Comparison of ENCODE assay signal across 9 cellular contexts in genomic region chrX:49059209-49060191, GRCh38. TPM values are rescaled to one million over a fixed set of nuclear protein-coding genes. Genes with fewer than 3 reads are reported as not detected.
DNase-seq lines count a peak whose midpoint lies in the region; ATAC-seq, FAIRE-seq and TF ChIP-seq lines count a peak whose summit lies in the region.
"Had no signal": no experiment of that assay in that cellular context is flagged by ENCODE, and none has a peak within 500 bp of the region (broad histone marks: within the 10 kb centered on the region; RNA-seq: fewer than 3 reads in every experiment).

No MANE protein-coding gene starts in this region.

- H3K27me3 ChIP-seq in endothelial cell of umbilical vein (ENCODE audit: control insufficient read depth in 2 of 2, insufficient read depth in 2 of 2, low read length in 2 of 2) (no peaks in the 10 kb centered on the region), muscle layer of duodenum (ENCODE audit: low read depth, low read length) (no peaks in the 10 kb centered on the region)

- no peaks in the 10 kb centered on the region for H4K20me1 ChIP-seq in endothelial cell of umbilical vein (replicated peaks; ENCODE audit: control insufficient read depth, extremely low read depth, insufficient read depth, low read length)

- H3K27ac ChIP-seq in HEK293 (ENCODE audit: extremely low read depth, low read depth, low read length) = no peak overlapping the region
- H3K27ac ChIP-seq in endothelial cell of umbilical vein (ENCODE audit: insufficient read depth, low read depth, low read length) = no peak overlapping the region
- H3K27ac ChIP-seq in muscle layer of duodenum (ENCODE audit: low read length) = peak overlapping the region; percentile 51

- no peak overlapping the region for H3K4me2 ChIP-seq in endothelial cell of umbilical vein (ENCODE audit: insufficient read depth, low read length)

- BruUV-seq in endothelial cell of umbilical vein (replicated peaks; lab: Mats Ljungman, UMichigan) = no TSS peak

- no peak overlapping the region for H3K9ac ChIP-seq in endothelial cell of umbilical vein (replicated peaks; ENCODE audit: extremely low read depth, insufficient read depth, low read length)

- H3K4me3 ChIP-seq in HEK293 (ENCODE audit: low read depth, low read length) = peak overlapping the region; percentile 32
- no peak overlapping the region for H3K4me3 ChIP-seq in endothelial cell of umbilical vein (replicated peaks in 1 of 3; ENCODE audit: insufficient read depth in 1 of 3, low read depth in 1 of 3, low read length in 3 of 3)
- peak overlapping the region in 1 of 2 donors; percentile 48 for H3K4me3 ChIP-seq in muscle layer of duodenum (ENCODE audit: low read depth in 1 of 2, low read length in 2 of 2)

- dilution Hi-C loops in endothelial cell of umbilical vein (cut with MboI; ENCODE audit: extremely low pct_ligation_motif_present, low sequenced_read_pairs) = no loop called here

- H3K9me1 ChIP-seq in endothelial cell of umbilical vein (replicated peaks; ENCODE audit: control insufficient read depth, extremely low read depth, insufficient read depth, low read length) = no peaks in the 10 kb centered on the region

- POLR2A ChIA-PET in HEK293 (lab: Yijun Ruan, JAX) = interaction anchor here (0.6 to 1.3 kb wide), 2 partner anchors 24 to 88 kb away, joined by 3 to 4 read pairs; partner anchors contain the start of gene KCND1
- POLR2A ChIA-PET in endothelial cell of umbilical vein (lab: Charles Lee) = no interaction called here

- H3K79me2 ChIP-seq in endothelial cell of umbilical vein (ENCODE audit: control insufficient read depth, insufficient read depth, low read length) = no peaks in the 10 kb centered on the region

- H3K36me3 ChIP-seq in HEK293 (ENCODE audit: control insufficient read depth in 2 of 2, insufficient read depth in 1 of 2, low read length in 2 of 2) = peaks cover 0 to 25% of the 10 kb centered on the region in 2 experiments; a peak in 1 of 3 replicates
- no peaks in the 10 kb centered on the region for H3K36me3 ChIP-seq in endothelial cell of umbilical vein (ENCODE audit: control insufficient read depth in 2 of 2, extremely low read depth in 1 of 2, insufficient read depth in 2 of 2, low read length in 2 of 2)
- H3K36me3 ChIP-seq in muscle layer of duodenum (ENCODE audit: control insufficient read depth in 1 of 2, insufficient read depth in 2 of 2, low read length in 2 of 2) = peaks cover 0 to 4% of the 10 kb centered on the region in 2 donors

- TF ChIP-seq POLR2A in endothelial cell of umbilical vein (IDR thresholded peaks at IDR 0.05; ENCODE audit: low read depth, low read length) = no peak

- FAIRE-seq in endothelial cell of umbilical vein (lab: Jason Lieb, UNC) = peak; percentile 73
- FAIRE-seq: astrocyte had no signal

- no peaks in the 10 kb centered on the region for H3K4me1 ChIP-seq in HEK293 (ENCODE audit: control insufficient read depth, insufficient read depth, low read length)
- H3K4me1 ChIP-seq in endothelial cell of umbilical vein (ENCODE audit: control insufficient read depth, extremely low read depth, insufficient read depth, low read length) = peaks cover 9% of the 10 kb centered on the region
- H3K4me1 ChIP-seq in muscle layer of duodenum (ENCODE audit: control insufficient read depth in 1 of 2, insufficient read depth in 2 of 2, low read length in 2 of 2) = peaks cover 0 to 5% of the 10 kb centered on the region in 2 donors

- CTCF ChIA-PET in HEK293 (lab: Yijun Ruan, JAX) (interaction anchor here (0.5 to 0.6 kb wide), 2 partner anchors 21 to 210 kb away, joined by 3 read pairs; no protein-coding TSS in a partner anchor), endothelial cell of umbilical vein (lab: Charles Lee) (no interaction called here)

- no peaks in the 10 kb centered on the region for H3K9me3 ChIP-seq in HEK293 (ENCODE audit: control insufficient read depth, insufficient read depth, low read depth, low read length)
- no peaks in the 10 kb centered on the region for H3K9me3 ChIP-seq in endothelial cell of umbilical vein (replicated peaks; ENCODE audit: control insufficient read depth, insufficient read depth, low read length)
- H3K9me3 ChIP-seq in muscle layer of duodenum (ENCODE audit: control insufficient read depth in 1 of 2, low read length in 2 of 2) = no peaks in the 10 kb centered on the region

- TF ChIP-seq CTCF in HEK293 (tag by site-specific recombination; IDR thresholded peaks at IDR 0.05) = no peak
- TF ChIP-seq CTCF in endothelial cell of umbilical vein (IDR thresholded peaks at IDR 0.05; ENCODE audit: extremely low read depth in 1 of 2, insufficient read depth in 1 of 2, low read depth in 1 of 2, low read length in 2 of 2) = no peak

- intact Hi-C loops in endothelial cell of umbilical vein (cut with micrococcal nuclease) = no loop called here

- no peak for ATAC-seq in GM18498 (IDR thresholded peaks at IDR 0.05; ENCODE audit: unreplicated experiment)
- ATAC-seq: activated CD8-positive, alpha-beta T cell treated with anti-CD3 and anti-CD28 coated beads, Interleukin-2, amount 10 ng/mL, durations not matched to agents 7 days and 5 days had no signal

- no peak for DNase-seq in endothelial cell of umbilical vein (ENCODE audit: low read depth, low spot score)
- no peak for DNase-seq in H4 (ENCODE audit: low spot score)
- no peak for DNase-seq in activated CD4-positive, alpha-beta T cell treated with anti-CD3 and anti-CD28 coated beads, Interleukin-2, amount 50 U/mL, for 4 hours
- DNase-seq: activated CD8-positive, alpha-beta T cell treated with anti-CD3 and anti-CD28 coated beads, Interleukin-2, amount 10 ng/mL, durations not matched to agents 7 days and 5 days; NCI-H2171 had no signal

- no peak overlapping the region for H2AFZ ChIP-seq in endothelial cell of umbilical vein (ENCODE audit: low read depth, low read length)

TF ChIP-seq in HEK293, 187 proteins besides CTCF, POLR2A, EP300 and RAD21 (continues in another document):
- TF ChIP-seq ZNF221 (tag by site-specific recombination; IDR thresholded peaks at IDR 0.05; ENCODE audit: borderline replicate concordance) = no peak

TF ChIP-seq in endothelial cell of umbilical vein, 7 proteins besides CTCF, POLR2A, EP300 and RAD21 (continues in another document):
- no peak for TF ChIP-seq JUN (IDR thresholded peaks at IDR 0.05; ENCODE audit: borderline replicate concordance, insufficient read depth, insufficient read length, low read depth)
- TF ChIP-seq FOS (IDR thresholded peaks at IDR 0.05; ENCODE audit: borderline replicate concordance, insufficient read depth, low read length) = no peak

RNA-seq across cellular contexts. Expression of gene CCDC120, which starts 0.7 kb away (rescaled TPM):
- total RNA-seq in endothelial cell of umbilical vein = 5.7 and 6.4 TPM in 2 replicates
- polyA plus RNA-seq in endothelial cell of umbilical vein = 2.8 and 3.1 TPM in 2 replicates
- polyA plus RNA-seq in endothelial cell of umbilical vein (2011; cell fraction: cytosol; rRNA removed) = 1.9 and 2.8 TPM in 2 replicates
- polyA plus RNA-seq in endothelial cell of umbilical vein (2011; cell fraction: nucleus; rRNA removed) = 7.8 and 11.9 TPM in 2 replicates
- polyA plus RNA-seq in endothelial cell of umbilical vein (2012) = 2.7 and 3.5 TPM in 2 replicates
- polyA minus RNA-seq in endothelial cell of umbilical vein = 1.8 and 3.5 TPM in 2 replicates
- polyA minus RNA-seq in endothelial cell of umbilical vein (2011; cell fraction: cytosol; rRNA and poly(A)+ RNA removed) = 4.6 TPM
- 2.3 and 3.1 TPM in 2 replicates for polyA minus RNA-seq in endothelial cell of umbilical vein (2011; cell fraction: nucleus; rRNA and poly(A)+ RNA removed)
- total RNA-seq in H4 (2014; rRNA removed; shearing (Covaris generic)) = 0.08 and 0.31 TPM in 2 replicates

RNA-seq across cellular contexts. Expression of gene PRAF2, which starts 14.3 kb away (rescaled TPM):
- total RNA-seq in endothelial cell of umbilical vein = 41.6 and 45.4 TPM in 2 replicates
- 36.2 and 40.1 TPM in 2 replicates for polyA plus RNA-seq in endothelial cell of umbilical vein
- 33.0 and 45.2 TPM in 2 replicates for polyA plus RNA-seq in endothelial cell of umbilical vein (2011; cell fraction: cytosol; rRNA removed)
- polyA plus RNA-seq in endothelial cell of umbilical vein (2011; cell fraction: nucleus; rRNA removed) = 11.1 and 12.6 TPM in 2 replicates
- 44.1 and 67.8 TPM in 2 replicates for polyA plus RNA-seq in endothelial cell of umbilical vein (2012)
- 14.5 and 18.1 TPM in 2 replicates for polyA minus RNA-seq in endothelial cell of umbilical vein
- 7.5 TPM for polyA minus RNA-seq in endothelial cell of umbilical vein (2011; cell fraction: cytosol; rRNA and poly(A)+ RNA removed)
- polyA minus RNA-seq in endothelial cell of umbilical vein (2011; cell fraction: nucleus; rRNA and poly(A)+ RNA removed) = 3.0 and 10.2 TPM in 2 replicates
- total RNA-seq in H4 (2014; rRNA removed; shearing (Covaris generic)) = 12.5 and 18.2 TPM in 2 replicates

RNA-seq across cellular contexts. Expression of gene TFE3, which starts 16.3 kb away (rescaled TPM):
- total RNA-seq in endothelial cell of umbilical vein = 35.5 and 37.1 TPM in 2 replicates
- 22.3 and 26.8 TPM in 2 replicates for polyA plus RNA-seq in endothelial cell of umbilical vein
- polyA plus RNA-seq in endothelial cell of umbilical vein (2011; cell fraction: cytosol; rRNA removed) = 13.5 and 18.2 TPM in 2 replicates
- 19.1 and 21.2 TPM in 2 replicates for polyA plus RNA-seq in endothelial cell of umbilical vein (2011; cell fraction: nucleus; rRNA removed)
- 34.9 and 39.8 TPM in 2 replicates for polyA plus RNA-seq in endothelial cell of umbilical vein (2012)
- 25.1 and 40.6 TPM in 2 replicates for polyA minus RNA-seq in endothelial cell of umbilical vein
- polyA minus RNA-seq in endothelial cell of umbilical vein (2011; cell fraction: cytosol; rRNA and poly(A)+ RNA removed) = 34.6 TPM
- polyA minus RNA-seq in endothelial cell of umbilical vein (2011; cell fraction: nucleus; rRNA and poly(A)+ RNA removed) = 13.8 and 17.8 TPM in 2 replicates
- 23.7 and 47.1 TPM in 2 replicates for total RNA-seq in H4 (2014; rRNA removed; shearing (Covaris generic))

RNA-seq across cellular contexts. Expression of gene WDR45, which starts 20.2 kb away (rescaled TPM):
- 29.9 and 32.2 TPM in 2 replicates for total RNA-seq in endothelial cell of umbilical vein
- polyA plus RNA-seq in endothelial cell of umbilical vein = 70.4 and 73.1 TPM in 2 replicates
- polyA plus RNA-seq in endothelial cell of umbilical vein (2011; cell fraction: cytosol; rRNA removed) = 42.1 and 46.4 TPM in 2 replicates
- 202 and 215 TPM in 2 replicates for polyA plus RNA-seq in endothelial cell of umbilical vein (2011; cell fraction: nucleus; rRNA removed)
- 33.1 and 34.4 TPM in 2 replicates for polyA plus RNA-seq in endothelial cell of umbilical vein (2012)
- 60.5 TPM in 2 replicates for polyA minus RNA-seq in endothelial cell of umbilical vein
- 95.3 TPM for polyA minus RNA-seq in endothelial cell of umbilical vein (2011; cell fraction: cytosol; rRNA and poly(A)+ RNA removed)
- polyA minus RNA-seq in endothelial cell of umbilical vein (2011; cell fraction: nucleus; rRNA and poly(A)+ RNA removed) = 38.6 and 38.8 TPM in 2 replicates
- total RNA-seq in H4 (2014; rRNA removed; shearing (Covaris generic)) = 50.0 and 57.6 TPM in 2 replicates

RNA-seq across cellular contexts. Expression of gene GRIPAP1, which starts 57.4 kb away (rescaled TPM):
- 48.5 and 49.4 TPM in 2 replicates for total RNA-seq in endothelial cell of umbilical vein
- polyA plus RNA-seq in endothelial cell of umbilical vein = 19.0 and 25.3 TPM in 2 replicates
- 25.4 and 27.1 TPM in 2 replicates for polyA plus RNA-seq in endothelial cell of umbilical vein (2011; cell fraction: cytosol; rRNA removed)
- 136 and 138 TPM in 2 replicates for polyA plus RNA-seq in endothelial cell of umbilical vein (2011; cell fraction: nucleus; rRNA removed)
- 32.3 and 37.9 TPM in 2 replicates for polyA plus RNA-seq in endothelial cell of umbilical vein (2012)
- 37.6 and 39.8 TPM in 2 replicates for polyA minus RNA-seq in endothelial cell of umbilical vein
- 14.7 TPM for polyA minus RNA-seq in endothelial cell of umbilical vein (2011; cell fraction: cytosol; rRNA and poly(A)+ RNA removed)
- 26.2 and 39.1 TPM in 2 replicates for polyA minus RNA-seq in endothelial cell of umbilical vein (2011; cell fraction: nucleus; rRNA and poly(A)+ RNA removed)
- total RNA-seq in H4 (2014; rRNA removed; shearing (Covaris generic)) = 15.3 and 15.9 TPM in 2 replicates
